20 cellular contexts compared by ENCODE assay signal in the genomic region with DNA sequence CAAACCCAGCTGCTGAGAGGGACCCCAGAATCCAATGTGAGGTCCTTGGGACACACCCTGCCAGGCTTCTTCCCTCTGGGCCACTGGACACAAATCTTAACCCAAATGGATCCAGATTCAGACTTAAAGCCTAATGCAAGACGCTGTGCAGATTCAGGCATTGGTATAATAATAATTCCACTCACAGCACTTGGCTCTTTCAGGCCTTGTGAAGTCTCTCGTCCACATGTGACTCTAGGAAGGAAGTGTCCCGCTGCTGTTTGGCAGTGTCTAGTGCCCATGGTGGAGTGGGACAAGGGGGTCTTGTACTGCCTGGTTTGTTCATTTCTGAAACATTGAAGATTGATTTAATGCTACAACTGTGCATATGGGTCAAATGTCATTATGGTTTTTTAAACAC. TPM values are rescaled to one million over a fixed set of nuclear protein-coding genes. Genes with fewer than 3 reads are reported as not detected.
A peak's percentile ranks its signal among the peaks of the same experiment; 100 is the strongest.
DNase-seq lines count a peak whose midpoint lies in the region; ATAC-seq and TF ChIP-seq lines count a peak whose summit lies in the region.
"Had no signal": no experiment of that assay in that cellular context is flagged by ENCODE, and none has a peak within 500 bp of the region (broad histone marks: within the 10 kb centered on the region; RNA-seq: fewer than 3 reads in every experiment).

No MANE protein-coding gene starts in this region.

- whole genome bisulfite sequencing in GM23248 (ENCODE audit: low coverage in 1 of 2, low lambda C conversion rate in 2 of 2, missing lambda C conversion rate in 2 of 2), 2 experiments: 41 to 50% methylated on average over 3 of the region's 3 CpGs

- BruUV-seq in PC-9 (replicated peaks; lab: Mats Ljungman, UMichigan): no TSS peak

- no peak overlapping the region for H3K4me3 Mint-ChIP-seq in natural killer cell
- H3K4me3 Mint-ChIP-seq: naive thymus-derived CD4-positive, alpha-beta T cell had no signal

- H3K9me3 ChIP-seq in cardiac muscle cell (ENCODE audit: low read depth) (no peaks in the 10 kb centered on the region), lower lobe of right lung (no peaks in the 10 kb centered on the region), skeletal muscle tissue (ENCODE audit: control insufficient read depth in 3 of 3, low read length in 3 of 3) (no peaks in the 10 kb centered on the region), PC-9 (ENCODE audit: insufficient read depth, low read depth) (no peaks in the 10 kb centered on the region), GM23248 (ENCODE audit: low read depth) (no peaks in the 10 kb centered on the region)
- H3K9me3 ChIP-seq: SJSA1 had no signal

- H3K36me3 ChIP-seq in cardiac muscle cell (no peaks in the 10 kb centered on the region), lower lobe of right lung (no peaks in the 10 kb centered on the region), skeletal muscle tissue (ENCODE audit: control insufficient read depth in 3 of 3, insufficient read depth in 3 of 3, low read length in 3 of 3) (no peaks in the 10 kb centered on the region), PC-9 (ENCODE audit: low read depth) (no peaks in the 10 kb centered on the region), GM23248 (ENCODE audit: low read depth) (no peaks in the 10 kb centered on the region)
- H3K36me3 ChIP-seq: SJSA1 had no signal

- H3K27ac ChIP-seq in cardiac muscle cell: peak overlapping the region; percentile 91
- peak overlapping the region; percentile 71 for H3K27ac ChIP-seq in lower lobe of right lung
- H3K27ac ChIP-seq in skeletal muscle tissue (ENCODE audit: low read depth, low read length): peak overlapping the region; percentile 71
- H3K27ac ChIP-seq in PC-9: no peak overlapping the region
- no peak overlapping the region for H3K27ac ChIP-seq in GM23248
- H3K27ac ChIP-seq: BLaER1 treated with 17β-estradiol and CSF1 and Interleukin-3, amounts not matched to agents 10 nM and 100 nM had no signal

- peaks cover 0 to 2% of the 10 kb centered on the region in 2 donors for H3K4me1 Mint-ChIP-seq in natural killer cell

- no peak overlapping the region for H3K4me3 ChIP-seq in cardiac muscle cell
- no peak overlapping the region for H3K4me3 ChIP-seq in lower lobe of right lung
- H3K4me3 ChIP-seq in skeletal muscle tissue (ENCODE audit: low read length in 3 of 3): no peak overlapping the region
- no peak overlapping the region for H3K4me3 ChIP-seq in PC-9
- H3K4me3 ChIP-seq in GM23248: no peak overlapping the region
- H3K4me3 ChIP-seq: BLaER1 treated with 17β-estradiol and CSF1 and Interleukin-3, amounts not matched to agents 10 nM and 100 nM; SJSA1 had no signal

- H4K20me1 ChIP-seq in PC-9 (ENCODE audit: insufficient read depth) (no peaks in the 10 kb centered on the region; the same call in 1 of the 2 replicates), GM23248 (ENCODE audit: insufficient read depth) (no peaks in the 10 kb centered on the region)
- H4K20me1 ChIP-seq: BLaER1 treated with 17β-estradiol and CSF1 and Interleukin-3, amounts not matched to agents 10 nM and 100 nM had no signal

- H3K27me3 Mint-ChIP-seq in natural killer cell (ENCODE audit: low read depth in 2 of 2): no peaks in the 10 kb centered on the region
- H3K27me3 Mint-ChIP-seq: progenitor cell of endocrine pancreas had no signal

- CTCF ChIA-PET in PC-9 (lab: Charles Lee): no interaction called here

- no peaks in the 10 kb centered on the region for H3K9me2 ChIP-seq in PC-9 (ENCODE audit: insufficient read depth)
- H3K9me2 ChIP-seq in GM23248 (ENCODE audit: insufficient read depth): no peaks in the 10 kb centered on the region

- TF ChIP-seq CTCF in cardiac muscle cell (IDR thresholded peaks at IDR 0.05; ENCODE audit: low read depth, low read length): no peak
- TF ChIP-seq CTCF in lower lobe of right lung (IDR thresholded peaks at IDR 0.05): no peak
- TF ChIP-seq CTCF in natural killer cell (IDR thresholded peaks at IDR 0.05): no peak
- TF ChIP-seq CTCF in PC-9 (conservative IDR thresholded peaks at IDR 0.05): no peak

- H3K79me2 ChIP-seq in PC-9 (ENCODE audit: low read depth): no peaks in the 10 kb centered on the region
- no peaks in the 10 kb centered on the region for H3K79me2 ChIP-seq in GM23248 (ENCODE audit: insufficient read depth)

- H3K27ac Mint-ChIP-seq in natural killer cell: no peak overlapping the region
- H3K27ac Mint-ChIP-seq: progenitor cell of endocrine pancreas had no signal

- DNase-seq in cardiac muscle cell (ENCODE audit: low read depth in 1 of 2, low spot score in 1 of 2): no peak
- DNase-seq in cardiac septum (ENCODE audit: low spot score): no peak
- DNase-seq in lower lobe of right lung: no peak
- DNase-seq in natural killer cell: no peak
- no peak for DNase-seq in PC-9
- no peak for DNase-seq in GM23248
- DNase-seq: 8988T; activated effector memory CD4-positive, alpha-beta T cell treated with Interleukin-2 at 50 U/mL for 16 hours; amniotic stem cell; foreskin melanocyte; GF-D8; MV-4-11; naive thymus-derived CD4-positive, alpha-beta T cell; NCI-H2081 treated with DMSO at 0.1 percent for 48 hours; NCI-H526 had no signal

- H3K9ac ChIP-seq in skeletal muscle tissue (ENCODE audit: low read depth in 1 of 3, low read length in 3 of 3) (no peak overlapping the region), GM23248 (no peak overlapping the region)

- in situ Hi-C loops in GM23248 (cut with MboI): no loop called here

- peaks cover 31% of the 10 kb centered on the region for H3K4me1 ChIP-seq in cardiac muscle cell (ENCODE audit: low read depth)
- peaks cover 19% of the 10 kb centered on the region for H3K4me1 ChIP-seq in lower lobe of right lung
- H3K4me1 ChIP-seq in skeletal muscle tissue (ENCODE audit: control insufficient read depth in 3 of 3, insufficient read depth in 3 of 3, low read length in 3 of 3): no peaks in the 10 kb centered on the region
- H3K4me1 ChIP-seq in PC-9 (replicated peaks; ENCODE audit: insufficient read depth): no peaks in the 10 kb centered on the region
- H3K4me1 ChIP-seq in GM23248 (ENCODE audit: insufficient read depth): no peaks in the 10 kb centered on the region

- intact Hi-C loops in cardiac septum (cut with DNase I) (loop anchor here (1.0 to 10.0 kb wide), 4 partner anchors 14 to 405 kb away; partner anchors contain the start of gene ARHGAP31), lower lobe of right lung (cut with DNase I) (no loop called here), natural killer cell (cut with micrococcal nuclease) (no loop called here), PC-9 (cut with micrococcal nuclease; ENCODE audit: unreplicated experiment) (loop anchor here (1.0 kb wide), 1 partner anchor 105 kb away; no protein-coding TSS in a partner anchor)

- POLR2A ChIA-PET in PC-9 (lab: Charles Lee; ENCODE audit: unreplicated experiment): interaction anchor here (0.7 kb wide), 1 partner anchor 34 kb away, joined by 4 read pairs; no protein-coding TSS in a partner anchor

- ATAC-seq in lower lobe of right lung (no peak), HG03039 (IDR thresholded peaks at IDR 0.05; ENCODE audit: unreplicated experiment) (no peak), natural killer cell (no peak)
- ATAC-seq: naive thymus-derived CD4-positive, alpha-beta T cell had no signal

- H3K4me2 ChIP-seq in PC-9 (no peak overlapping the region), GM23248 (ENCODE audit: unreplicated experiment) (no peak overlapping the region)

- H3K36me3 Mint-ChIP-seq in natural killer cell: peaks cover 8% of the 10 kb centered on the region

- H3K9me3 Mint-ChIP-seq in natural killer cell: peaks cover 0 to 3% of the 10 kb centered on the region in 2 donors

- H3K27me3 ChIP-seq in cardiac muscle cell (no peaks in the 10 kb centered on the region), lower lobe of right lung (ENCODE audit: low read depth) (no peaks in the 10 kb centered on the region), skeletal muscle tissue (ENCODE audit: control insufficient read depth in 3 of 3, insufficient read depth in 3 of 3, low read length in 3 of 3) (no peaks in the 10 kb centered on the region), PC-9 (ENCODE audit: insufficient read depth, low read depth) (no peaks in the 10 kb centered on the region), GM23248 (replicated peaks; ENCODE audit: insufficient read depth) (no peaks in the 10 kb centered on the region)
- H3K27me3 ChIP-seq: BLaER1 treated with 17β-estradiol and CSF1 and Interleukin-3, amounts not matched to agents 10 nM and 100 nM; SJSA1 had no signal

- H2AFZ ChIP-seq in PC-9: no peak overlapping the region
- H2AFZ ChIP-seq in GM23248: no peak overlapping the region

- H3F3A ChIP-seq in PC-9 (ENCODE audit: insufficient read depth, low read depth): no peaks in the 10 kb centered on the region
- no peaks in the 10 kb centered on the region for H3F3A ChIP-seq in GM23248 (ENCODE audit: insufficient read depth)

RNA-seq across cellular contexts. Expression of gene ARHGAP31, which starts 14.3 kb away (rescaled TPM):
- total RNA-seq in cardiac muscle cell (59.9 and 60.6 TPM in 2 replicates), cardiac septum (35.7 TPM), lower lobe of right lung (100 TPM), skeletal muscle tissue (9.4 TPM), natural killer cell (1 to 10 TPM; 4.1 to 8.4 (median 8.4) TPM), PC-9 (2021) (0.48 and 0.58 TPM in 2 replicates)
- polyA plus RNA-seq in cardiac muscle cell (23.9 and 28.0 TPM in 2 replicates), GM23248 (2016; fragmentation: Nextera tagmentation; extraction: Ambion mirVana) (8.1 and 8.5 TPM in 2 replicates)
- total RNA-seq in GM23248 (2014; rRNA removed; shearing (Covaris generic)): 14.0 and 15.3 TPM in 2 replicates

RNA-seq across cellular contexts. Expression of gene B4GALT4, which starts 39.2 kb away (rescaled TPM):
- total RNA-seq in cardiac muscle cell (34.0 and 36.3 TPM in 2 replicates), cardiac septum (13.2 TPM), lower lobe of right lung (13.5 TPM), skeletal muscle tissue (7.8 TPM), natural killer cell (10 to 100 TPM; 35.1 to 54.1 (median 48.8) TPM), PC-9 (2021) (21.8 and 32.9 TPM in 2 replicates)
- polyA plus RNA-seq in cardiac muscle cell (45.4 and 51.0 TPM in 2 replicates), GM23248 (2016; fragmentation: Nextera tagmentation; extraction: Ambion mirVana) (64.0 and 67.9 TPM in 2 replicates)
- total RNA-seq in GM23248 (2014; rRNA removed; shearing (Covaris generic)): 55.6 and 56.0 TPM in 2 replicates

Comparison
In these comparisons a context has a peak if more than half of its experiments do, and no peak if none do; other contexts are left out.
1. H3K27ac ChIP-seq: peak in cardiac muscle cell (single experiment), lower lobe of right lung (single experiment) and skeletal muscle tissue (single experiment); none in PC-9 (single experiment) and GM23248 (single experiment).
2. intact Hi-C loops: an anchor here in cardiac septum (1.0 to 10.0 kb wide) and PC-9 (1.0 kb wide); none called in lower lobe of right lung and natural killer cell.